27 cellular contexts compared by ENCODE assay signal in the genomic region with DNA sequence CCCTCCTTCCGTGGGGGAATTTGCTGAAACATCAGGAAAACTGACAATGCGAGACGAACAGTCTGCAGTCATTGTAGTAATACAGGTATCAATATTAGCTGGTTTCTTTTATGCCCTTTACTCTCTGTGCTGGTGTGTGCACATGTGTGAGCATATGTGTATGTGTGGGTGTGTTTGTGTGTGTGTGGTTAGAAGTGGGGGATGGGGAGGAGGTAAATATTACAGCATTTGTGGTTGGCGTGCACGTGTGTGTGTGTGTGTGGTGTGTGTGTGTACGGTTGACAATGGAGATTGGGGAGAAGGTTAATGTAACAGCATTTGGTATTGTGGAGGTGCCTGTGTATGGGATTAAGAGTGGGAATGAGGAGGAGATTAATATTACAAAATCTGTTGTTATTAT.
"Had no signal": no experiment of that assay in that cellular context is flagged by ENCODE, and none has a peak within 500 bp of the region (broad histone marks: within the 10 kb centered on the region; RNA-seq: fewer than 3 reads in every experiment).

No MANE protein-coding gene starts in this region.

- H3K9me3 Mint-ChIP-seq: naive thymus-derived CD4-positive, alpha-beta T cell; nephron; stimulated activated naive CD8-positive, alpha-beta T cell treated with anti-CD3 and anti-CD28 coated beads, Interleukin-15, amount 100 ng/mL, for 72 hours had no signal

- H3K4me1 ChIP-seq: gastroesophageal sphincter, heart left ventricle, pancreas, right lobe of liver, suprapubic skin, transverse colon, upper lobe of right lung, uterus had no signal

- H3K4me1 Mint-ChIP-seq: naive thymus-derived CD4-positive, alpha-beta T cell; nephron; stimulated activated naive CD8-positive, alpha-beta T cell treated with anti-CD3 and anti-CD28 coated beads, Interleukin-15, amount 100 ng/mL, for 72 hours had no signal

- H3K27ac Mint-ChIP-seq: naive thymus-derived CD4-positive, alpha-beta T cell had no signal

- H3K4me3 Mint-ChIP-seq: naive thymus-derived CD4-positive, alpha-beta T cell; nephron; stimulated activated naive CD8-positive, alpha-beta T cell treated with anti-CD3 and anti-CD28 coated beads, Interleukin-15, amount 100 ng/mL, for 72 hours had no signal

- H3K27me3 ChIP-seq: dorsolateral prefrontal cortex, gastroesophageal sphincter, hepatocyte, pancreas, right lobe of liver, suprapubic skin, transverse colon, upper lobe of right lung, uterus had no signal

- H3K36me3 Mint-ChIP-seq: naive thymus-derived CD4-positive, alpha-beta T cell had no signal

- DNase-seq: dorsolateral prefrontal cortex; effector CD4-positive, alpha-beta T cell; foreskin fibroblast; heart left ventricle; kidney; mesendoderm; midbrain; naive thymus-derived CD4-positive, alpha-beta T cell; pancreas; right lobe of liver; stimulated activated CD4-positive, alpha-beta T cell treated with anti-CD3 and anti-CD28 coated beads, Interleukin-12 subunit alpha, Interleukin-12 subunit beta, amount 100 ng/mL, for 4 hours; stimulated activated CD4-positive, alpha-beta T cell treated with anti-CD3 and anti-CD28 coated beads, Interleukin-1b, Interleukin-23, amount 100 ng/mL, for 48 hours; stimulated activated CD4-positive, alpha-beta T cell treated with anti-CD3 and anti-CD28 coated beads, Interleukin-4, amount 100 ng/mL, for 1 hour; stimulated activated CD8-positive, alpha-beta memory T cell treated with anti-CD3 and anti-CD28 coated beads, Interleukin-4, amount 100 ng/mL, for 48 hours; stimulated activated naive CD4-positive, alpha-beta T cell; stimulated activated naive CD8-positive, alpha-beta T cell treated with anti-CD3 and anti-CD28 coated beads, Interleukin-15, amount 100 ng/mL, for 72 hours; transverse colon; upper lobe of right lung; uterus had no signal

- H3K36me3 ChIP-seq: gastroesophageal sphincter, heart left ventricle, pancreas, right lobe of liver, suprapubic skin, transverse colon, upper lobe of right lung, uterus had no signal

- H2AFZ ChIP-seq: hepatocyte had no signal

- H3K27ac ChIP-seq: dorsolateral prefrontal cortex, epithelial cell of prostate, gastroesophageal sphincter, heart left ventricle, hepatocyte, pancreas, right lobe of liver, suprapubic skin, transverse colon, upper lobe of right lung, uterus had no signal

- H3K27me3 Mint-ChIP-seq: stimulated activated naive CD8-positive, alpha-beta T cell treated with anti-CD3 and anti-CD28 coated beads, Interleukin-15, amount 100 ng/mL, for 72 hours had no signal

- H3K4me2 ChIP-seq: hepatocyte, smooth muscle cell had no signal

- H3K9me3 ChIP-seq: gastroesophageal sphincter, heart left ventricle, pancreas, right lobe of liver, suprapubic skin, transverse colon, upper lobe of right lung, uterus had no signal

- H3K4me3 ChIP-seq: dorsolateral prefrontal cortex, gastroesophageal sphincter, heart left ventricle, hepatocyte, pancreas, right lobe of liver, smooth muscle cell, suprapubic skin, transverse colon, upper lobe of right lung, uterus had no signal

- ATAC-seq: esophagus mucosa; gastroesophageal sphincter; heart left ventricle; left lobe of liver; naive thymus-derived CD4-positive, alpha-beta T cell; pancreas; right lobe of liver; stimulated activated naive CD8-positive, alpha-beta T cell treated with anti-CD3 and anti-CD28 coated beads, Interleukin-15, amount 100 ng/mL, for 72 hours; upper lobe of right lung had no signal
